Comparison of ENCODE assay signal across 8 cellular contexts in the genomic region with DNA sequence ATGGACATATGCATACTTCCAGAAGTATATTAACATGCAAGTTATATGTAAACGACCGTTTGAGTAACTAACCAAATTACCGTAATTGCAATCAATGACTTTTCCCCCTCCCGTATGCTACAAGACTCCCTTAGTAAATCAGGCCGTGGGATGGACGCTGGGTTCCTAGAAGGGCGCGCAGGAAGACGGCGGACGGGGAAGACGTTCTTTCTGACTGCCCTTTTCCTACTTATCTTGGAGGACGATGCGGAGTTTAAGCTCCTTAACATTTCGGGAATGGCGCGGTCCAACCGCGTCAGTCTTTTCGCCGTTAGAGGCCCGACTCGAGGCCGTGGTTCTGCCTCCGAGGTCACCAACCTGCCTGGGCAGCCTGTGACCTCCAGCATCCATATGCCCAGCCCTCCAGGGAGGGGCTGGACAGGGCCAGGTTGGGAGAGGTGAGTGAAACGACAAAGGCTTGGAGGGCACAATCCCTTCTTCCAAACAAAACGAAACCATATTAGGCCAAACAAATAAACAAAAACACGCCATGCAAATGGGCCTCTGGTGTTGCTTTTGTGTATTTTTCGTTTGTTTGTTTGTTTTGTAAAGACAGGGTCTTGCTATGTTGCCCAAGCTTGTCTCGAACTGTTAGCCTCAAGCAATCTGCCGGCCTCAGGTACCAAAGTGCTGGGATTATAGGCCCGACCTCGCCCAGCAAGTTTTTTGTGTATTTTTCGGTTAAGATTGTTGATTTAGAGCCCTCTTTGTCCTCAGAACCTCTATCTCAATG. TPM values are rescaled to one million over a fixed set of nuclear protein-coding genes. Genes with fewer than 3 reads are reported as not detected.
A peak's percentile ranks its signal among the peaks of the same experiment; 100 is the strongest.
DNase-seq lines count a peak whose midpoint lies in the region; FAIRE-seq and TF ChIP-seq lines count a peak whose summit lies in the region.

No MANE protein-coding gene starts in this region.

- H2AFZ ChIP-seq in H1 (ENCODE audit: low read length), result peak overlapping the region; percentile 88

- no peak overlapping the region for H2BK12ac ChIP-seq in H1 (ENCODE audit: low read depth, low read length)

- H3K79me1 ChIP-seq in H1 (ENCODE audit: low read depth, low read length), result 0 out of 2 replicates have a peak, but pooled peaks cover 2% of the 10 kb centered on the region

- POLR2A ChIA-PET in H1 (lab: Charles Lee; ENCODE audit: partially characterized antibody), result interaction anchor here (1.0 to 5.9 kb wide), 19 partner anchors 10 to 183 kb away, joined by 3 to 46 read pairs (median 7); a partner anchor contains a TSS

- no peak overlapping the region for H2BK15ac ChIP-seq in H1 (ENCODE audit: low read length)

- CTCF ChIA-PET in H1 (lab: Charles Lee; ENCODE audit: partially characterized antibody), result interaction anchor here (0.6 to 11.1 kb wide), 8 partner anchors 9 to 365 kb away, joined by 3 to 79 read pairs (median 4); no protein-coding TSS in a partner anchor

- H3K36me3 ChIP-seq in H7 (replicated peaks; ENCODE audit: control insufficient read depth, insufficient read depth, low read length) (no peaks in the 10 kb centered on the region; the same call in 1 of the 2 replicates), Peyer's patch (peaks cover 0 to 24% (median 0%) of the 10 kb centered on the region in 3 donors), H1 (ENCODE audit: control insufficient read depth in 2 of 4, insufficient read depth in 4 of 4, low read length in 3 of 4) (peaks cover 3 to 7% (median 4%) of the 10 kb centered on the region in 4 experiments; a peak in 5 of 8 replicates), muscle layer of duodenum (ENCODE audit: control insufficient read depth in 1 of 2, insufficient read depth in 2 of 2, low read length in 2 of 2) (peaks cover 8 to 25% of the 10 kb centered on the region in 2 donors)

- H3K4me1 ChIP-seq in Peyer's patch, result peaks cover 0 to 25% (median 4%) of the 10 kb centered on the region in 4 donors
- peaks cover 2 to 8% (median 5%) of the 10 kb centered on the region in 4 experiments; a peak in 5 of 7 replicates for H3K4me1 ChIP-seq in H1 (replicated peaks in 1 of 4; ENCODE audit: control insufficient read depth in 3 of 4, insufficient read depth in 4 of 4, low read length in 3 of 4)
- H3K4me1 ChIP-seq in muscle layer of duodenum (ENCODE audit: control insufficient read depth in 1 of 2, insufficient read depth in 2 of 2, low read length in 2 of 2), result peaks cover 15 to 34% of the 10 kb centered on the region in 2 donors

- peak overlapping the region; percentile 63 for H3K18ac ChIP-seq in H1 (ENCODE audit: extremely low read depth, low read length)

- H3K4ac ChIP-seq in H1 (replicated peaks; ENCODE audit: insufficient read length, low read depth, low read length), result no peak overlapping the region

- no peak for TF ChIP-seq CTCF in Peyer's patch (IDR thresholded peaks at IDR 0.05)
- no peak for TF ChIP-seq CTCF in H1 (IDR thresholded peaks at IDR 0.05; ENCODE audit: control extremely low read depth in 1 of 3, insufficient read depth in 1 of 3, low read depth in 1 of 3, low read length in 3 of 3)

- H3K56ac ChIP-seq in H1 (replicated peaks; ENCODE audit: insufficient read length, low read depth, low read length), result peak overlapping the region; percentile 1

- no peak overlapping the region for H4K91ac ChIP-seq in H1 (replicated peaks; ENCODE audit: insufficient read length, low read length)

- 27% methylated on average over 34 of the region's 34 CpGs; no CpG with 5 or more reads in 1 of the 2 experiments for WGBS in H1 (ENCODE audit: extremely low coverage in 1 of 2, insufficient coverage in 1 of 2, insufficient read length in 1 of 2, insufficient replicate concordance in 2 of 2, low coverage in 1 of 2, low lambda C conversion rate in 2 of 2, missing lambda C conversion rate in 1 of 2), 2 experiments

- TF ChIP-seq POLR2A in Peyer's patch (IDR thresholded peaks at IDR 0.05), result no peak
- peak in 1 of 2 experiments; percentile 72; a peak in 1 of 3 replicates for TF ChIP-seq POLR2A in H1 (IDR thresholded peaks at IDR 0.05; ENCODE audit: control extremely low read depth in 1 of 2, low read depth in 2 of 2, low read length in 2 of 2)
- no peak for TF ChIP-seq POLR2A in erythroblast (IDR thresholded peaks at IDR 0.05; ENCODE audit: low read length)

- peaks cover 0 to 16% of the 10 kb centered on the region in 2 experiments; a peak in 3 of 4 replicates for H3K79me2 ChIP-seq in H1 (ENCODE audit: control insufficient read depth in 1 of 2, insufficient read depth in 2 of 2, low read length in 2 of 2)

- no peaks in the 10 kb centered on the region for H4K20me1 ChIP-seq in H1 (replicated peaks in 1 of 2; ENCODE audit: control insufficient read depth in 1 of 2, insufficient read depth in 2 of 2, low read length in 2 of 2)

- H3K4me3 ChIP-seq in H7 (ENCODE audit: insufficient read depth, low read depth, low read length) (peak overlapping the region; percentile 66), Peyer's patch (peak overlapping the region; percentile 59 to 85 (median 76)), H1 (ENCODE audit: extremely low read depth in 1 of 4, insufficient read depth in 2 of 4, low read depth in 3 of 4, low read length in 4 of 4) (peak overlapping the region; percentile 67 to 87 (median 79)), muscle layer of duodenum (ENCODE audit: low read depth in 1 of 2, low read length in 2 of 2) (peak overlapping the region; percentile 79 to 87)

- no peak overlapping the region for H2BK20ac ChIP-seq in H1 (ENCODE audit: low read length)

- peak overlapping the region; percentile 82 to 88 for H3K4me2 ChIP-seq in H1 (ENCODE audit: insufficient read depth in 1 of 2, low read depth in 2 of 2, low read length in 2 of 2)

- H2BK5ac ChIP-seq in H1 (ENCODE audit: low read depth, low read length), result peak overlapping the region; percentile 84

- H3K9me3 ChIP-seq in Peyer's patch, result no peaks in the 10 kb centered on the region
- no peaks in the 10 kb centered on the region for H3K9me3 ChIP-seq in H1 (ENCODE audit: insufficient read depth in 2 of 2, low read depth in 1 of 2, low read length in 1 of 2)
- no peaks in the 10 kb centered on the region for H3K9me3 ChIP-seq in muscle layer of duodenum (ENCODE audit: control insufficient read depth in 1 of 2, low read length in 2 of 2)

- H3K23me2 ChIP-seq in H1 (ENCODE audit: low read depth, low read length), result peaks cover 13% of the 10 kb centered on the region

- H4K5ac ChIP-seq in H1 (ENCODE audit: insufficient read length, low read depth, low read length), result peak overlapping the region; percentile 36

- no peak for TF ChIP-seq RAD21 in H1 (IDR thresholded peaks at IDR 0.05 in 1 of 2, conservative IDR thresholded peaks at IDR 0.05 in 1 of 2; ENCODE audit: low read depth in 2 of 2, low read length in 2 of 2)

- no peak overlapping the region for H3K14ac ChIP-seq in H1 (ENCODE audit: insufficient read length)

- no peak overlapping the region for H2AK5ac ChIP-seq in H1 (ENCODE audit: low read depth, low read length)

- H4K8ac ChIP-seq in H1 (ENCODE audit: extremely low read depth, insufficient read depth, low read length), result peak overlapping the region; percentile 69; the same call in 1 of the 2 replicates

- H3K27ac ChIP-seq in Peyer's patch, result peak overlapping the region; percentile 83 to 91 (median 88)
- H3K27ac ChIP-seq in H1 (ENCODE audit: low read depth, low read length), result peak overlapping the region; percentile 72
- H3K27ac ChIP-seq in muscle layer of duodenum (ENCODE audit: low read length), result peak overlapping the region; percentile 76

- peak overlapping the region; percentile 63 to 95 (median 66) for H3K9ac ChIP-seq in H1 (replicated peaks in 1 of 4; ENCODE audit: extremely low read depth in 1 of 4, low read depth in 3 of 4, low read length in 3 of 4)

- FAIRE-seq in H1 (lab: Jason Lieb, UNC), result no peak

- no peak overlapping the region for H3K23ac ChIP-seq in H1 (ENCODE audit: insufficient read length)

- H3K27me3 ChIP-seq in H7 (ENCODE audit: control insufficient read depth, insufficient read depth, low read length) (no peaks in the 10 kb centered on the region), Peyer's patch (no peaks in the 10 kb centered on the region), H1 (replicated peaks in 1 of 4; ENCODE audit: control insufficient read depth in 3 of 4, extremely low read depth in 1 of 4, insufficient read depth in 3 of 4, low read length in 3 of 4) (no peaks in the 10 kb centered on the region), muscle layer of duodenum (ENCODE audit: low read depth, low read length) (no peaks in the 10 kb centered on the region)

- DNase-seq in ELF-1 (ENCODE audit: low read depth, low spot score) (peak; percentile 73), H7 (peak; percentile 56), Peyer's patch (peak in 2 of 3 donors; percentile 50 to 60), H1 (ENCODE audit: low read depth in 1 of 2, low spot score in 2 of 2) (peak in 1 of 2 experiments; percentile 72), COLO829 (ENCODE audit: low spot score) (no peak), HPDE6-E6E7 (ENCODE audit: extremely low spot score) (no peak), erythroblast (lab: John Stamatoyannopoulos, UW) (no peak)

- TF ChIP-seq EP300 in H1 (IDR thresholded peaks at IDR 0.05; ENCODE audit: borderline replicate concordance in 1 of 2, low read depth in 2 of 2, low read length in 2 of 2), result no peak

- H2BK120ac ChIP-seq in H1 (replicated peaks; ENCODE audit: low read depth, low read length), result no peak overlapping the region

RNA-seq across cellular contexts. Expression of a gene that starts 0.9 kb away (rescaled TPM):
- total RNA-seq in H7 (2014; rRNA removed; shearing (Covaris generic)), result 33.4 and 36.2 TPM in 2 replicates
- 100 to 1,000 TPM in 1 of 4 donors, 10 to 100 TPM in 3; 68.0 to 147 (median 83.7) TPM for total RNA-seq in Peyer's patch
- total RNA-seq in H1 (2021; fragmentation: NEBNext Ultra II Directional; extraction: Animal tissue kit (Norgen Biotek cat#: 25700)), result 30.1 and 31.0 TPM in 2 replicates
- polyA plus RNA-seq in H1 (2011; rRNA removed), result 33.1 and 37.1 TPM in 2 replicates
- 38.3 TPM for polyA plus RNA-seq in H1 (2011; cell fraction: cytosol; rRNA removed)
- polyA plus RNA-seq in H1 (2011; cell fraction: nucleus; rRNA removed), result 68.6 TPM
- 25.9 to 30.3 TPM (median 27.6 TPM) in 4 replicates for polyA plus RNA-seq in H1 (2012, experiment 1 of 2)
- 22.8 TPM for polyA plus RNA-seq in H1 (2012, experiment 2 of 2)
- 13.7 TPM for polyA plus RNA-seq in H1 (2013, experiment 1 of 2)
- 13.8 TPM for polyA plus RNA-seq in H1 (2013, experiment 2 of 2)
- polyA minus RNA-seq in H1 (2011; rRNA and poly(A)+ RNA removed), result 75.6 and 82.5 TPM in 2 replicates
- 39.6 TPM for polyA minus RNA-seq in H1 (2011; cell fraction: cytosol; rRNA and poly(A)+ RNA removed)
- polyA minus RNA-seq in H1 (2011; cell fraction: nucleus; rRNA and poly(A)+ RNA removed), result 34.0 TPM

RNA-seq across cellular contexts. Expression of a gene that starts 19.0 kb away (rescaled TPM):
- total RNA-seq in H7 (2014; rRNA removed; shearing (Covaris generic)), result 73.1 and 74.9 TPM in 2 replicates
- 100 to 1,000 TPM in 1 of 4 donors, 10 to 100 TPM in 3; 35.6 to 187 (median 42.0) TPM for total RNA-seq in Peyer's patch
- 57.6 and 59.7 TPM in 2 replicates for total RNA-seq in H1 (2021; fragmentation: NEBNext Ultra II Directional; extraction: Animal tissue kit (Norgen Biotek cat#: 25700))
- 27.8 and 29.9 TPM in 2 replicates for polyA plus RNA-seq in H1 (2011; rRNA removed)
- 47.2 TPM for polyA plus RNA-seq in H1 (2011; cell fraction: cytosol; rRNA removed)
- 120 TPM for polyA plus RNA-seq in H1 (2011; cell fraction: nucleus; rRNA removed)
- polyA plus RNA-seq in H1 (2012, experiment 1 of 2), result 42.3 to 70.4 TPM (median 49.2 TPM) in 4 replicates
- 20.4 TPM for polyA plus RNA-seq in H1 (2012, experiment 2 of 2)
- polyA plus RNA-seq in H1 (2013, experiment 1 of 2), result 34.9 TPM
- polyA plus RNA-seq in H1 (2013, experiment 2 of 2), result 34.7 TPM
- 121 and 134 TPM in 2 replicates for polyA minus RNA-seq in H1 (2011; rRNA and poly(A)+ RNA removed)
- polyA minus RNA-seq in H1 (2011; cell fraction: cytosol; rRNA and poly(A)+ RNA removed), result 38.2 TPM
- 39.0 TPM for polyA minus RNA-seq in H1 (2011; cell fraction: nucleus; rRNA and poly(A)+ RNA removed)

RNA-seq across cellular contexts. Expression of a gene that starts 44.4 kb away (rescaled TPM):
- total RNA-seq in H7 (2014; rRNA removed; shearing (Covaris generic)), result 36.9 and 41.9 TPM in 2 replicates
- 100 to 1,000 TPM; 194 to 623 (median 467) TPM for total RNA-seq in Peyer's patch
- 15.3 and 20.0 TPM in 2 replicates for total RNA-seq in H1 (2021; fragmentation: NEBNext Ultra II Directional; extraction: Animal tissue kit (Norgen Biotek cat#: 25700))
- polyA plus RNA-seq in H1 (2011; rRNA removed), result 32.4 and 39.4 TPM in 2 replicates
- polyA plus RNA-seq in H1 (2011; cell fraction: cytosol; rRNA removed), result 39.9 TPM
- polyA plus RNA-seq in H1 (2011; cell fraction: nucleus; rRNA removed), result 120 TPM
- polyA plus RNA-seq in H1 (2012, experiment 1 of 2), result 22.5 to 28.2 TPM (median 25.5 TPM) in 4 replicates
- 18.5 TPM for polyA plus RNA-seq in H1 (2012, experiment 2 of 2)
- 11.7 TPM for polyA plus RNA-seq in H1 (2013, experiment 1 of 2)
- 10.3 TPM for polyA plus RNA-seq in H1 (2013, experiment 2 of 2)
- 18.6 and 27.3 TPM in 2 replicates for polyA minus RNA-seq in H1 (2011; rRNA and poly(A)+ RNA removed)
- polyA minus RNA-seq in H1 (2011; cell fraction: cytosol; rRNA and poly(A)+ RNA removed), result 12.6 TPM
- 12.8 TPM for polyA minus RNA-seq in H1 (2011; cell fraction: nucleus; rRNA and poly(A)+ RNA removed)

RNA-seq across cellular contexts. Expression of a gene that starts 46.0 kb away (rescaled TPM):
- 81.3 and 103 TPM in 2 replicates for total RNA-seq in H7 (2014; rRNA removed; shearing (Covaris generic))
- total RNA-seq in Peyer's patch, result 10 to 100 TPM; 30.5 to 53.5 (median 38.5) TPM
- 43.0 and 45.9 TPM in 2 replicates for total RNA-seq in H1 (2021; fragmentation: NEBNext Ultra II Directional; extraction: Animal tissue kit (Norgen Biotek cat#: 25700))
- 69.9 and 91.9 TPM in 2 replicates for polyA plus RNA-seq in H1 (2011; rRNA removed)
- 47.7 TPM for polyA plus RNA-seq in H1 (2011; cell fraction: cytosol; rRNA removed)
- 90.8 TPM for polyA plus RNA-seq in H1 (2011; cell fraction: nucleus; rRNA removed)
- 30.8 to 47.7 TPM (median 40.3 TPM) in 4 replicates for polyA plus RNA-seq in H1 (2012, experiment 1 of 2)
- 35.9 TPM for polyA plus RNA-seq in H1 (2012, experiment 2 of 2)
- polyA plus RNA-seq in H1 (2013, experiment 1 of 2), result 26.5 TPM
- polyA plus RNA-seq in H1 (2013, experiment 2 of 2), result 24.7 TPM
- 64.9 and 87.9 TPM in 2 replicates for polyA minus RNA-seq in H1 (2011; rRNA and poly(A)+ RNA removed)
- polyA minus RNA-seq in H1 (2011; cell fraction: cytosol; rRNA and poly(A)+ RNA removed), result 65.9 TPM
- 80.7 TPM for polyA minus RNA-seq in H1 (2011; cell fraction: nucleus; rRNA and poly(A)+ RNA removed)

Comparison
In these comparisons a context has a peak if more than half of its experiments do, and no peak if none do; other contexts are left out.
1. DNase-seq: peak in ELF-1 (single experiment), H7 (single experiment) and Peyer's patch (2 of 3); none in COLO829 (single experiment), HPDE6-E6E7 (single experiment) and erythroblast (0 of 2).
2. Peak in every context shown above with its lines, with median percentiles within 50 percentile points of each other: H3K4me3 ChIP-seq and H3K27ac ChIP-seq.